11 cellular contexts compared by ENCODE assay signal in genomic region chr18:12886498-12887126, GRCh38. TPM values are rescaled to one million over a fixed set of nuclear protein-coding genes. Genes with fewer than 3 reads are reported as not detected.
A peak's percentile ranks its signal among the peaks of the same experiment; 100 is the strongest.
DNase-seq lines count a peak whose midpoint lies in the region; ATAC-seq and TF ChIP-seq lines count a peak whose summit lies in the region.
"Had no signal": no experiment of that assay in that cellular context is flagged by ENCODE, and none has a peak within 500 bp of the region (broad histone marks: within the 10 kb centered on the region; RNA-seq: fewer than 3 reads in every experiment).

No MANE protein-coding gene starts in this region.

- H3K9me2 ChIP-seq in GM23248 (ENCODE audit: insufficient read depth) = no peaks in the 10 kb centered on the region

- CTCF ChIA-PET in CD8-positive, alpha-beta memory T cell (lab: Charles Lee) = interaction anchor here (0.8 to 1.4 kb wide), 4 partner anchors 21 to 47 kb away, joined by 3 to 9 read pairs (median 4); no protein-coding TSS in a partner anchor

- no peak for DNase-seq in CD8-positive, alpha-beta memory T cell
- DNase-seq in GM23248 = peak; percentile 37
- peak; percentile 42 for DNase-seq in SK-N-DZ (ENCODE audit: low spot score)
- DNase-seq in kidney tubule cell (ENCODE audit: low spot score) = peak; percentile 41
- no peak for DNase-seq in activated CD8-positive, alpha-beta memory T cell treated with anti-CD3 and anti-CD28 coated beads, Interleukin-2, amount 50 U/mL, for 48 hours
- no peak for DNase-seq in tibial artery
- DNase-seq in medulla oblongata (ENCODE audit: extremely low spot score) = no peak
- DNase-seq: upper lobe of left lung had no signal

- H3K4me2 ChIP-seq in GM23248 (ENCODE audit: unreplicated experiment) = no peak overlapping the region

- peaks cover 12% of the 10 kb centered on the region; the same call in 1 of the 2 replicates for H3F3A ChIP-seq in GM23248 (ENCODE audit: insufficient read depth)

- POLR2A ChIA-PET in CD8-positive, alpha-beta memory T cell (lab: Charles Lee) = no interaction called here

- H3K4me1 Mint-ChIP-seq in CD8-positive, alpha-beta memory T cell = peaks cover 27 to 45% (median 39%) of the 10 kb centered on the region in 3 donors
- H3K4me1 Mint-ChIP-seq in stimulated activated memory B cell treated with anti-CD40 and anti-IgM and Interleukin-4, amounts not matched to agents 10 μg/mL and 1 μg/mL and 100 μg/mL, for 72 hours = peaks cover 32% of the 10 kb centered on the region

- no peak overlapping the region for H2AFZ ChIP-seq in GM23248
- H2AFZ ChIP-seq: parathyroid adenoma had no signal

- H3K9me3 ChIP-seq in CD8-positive, alpha-beta memory T cell (ENCODE audit: low read length) = no peaks in the 10 kb centered on the region
- H3K9me3 ChIP-seq in GM23248 (ENCODE audit: low read depth) (no peaks in the 10 kb centered on the region), tibial artery (no peaks in the 10 kb centered on the region)
- H3K9me3 ChIP-seq: SJCRH30, upper lobe of left lung had no signal

- no peak overlapping the region for H3K9ac ChIP-seq in GM23248
- H3K9ac ChIP-seq: parathyroid adenoma had no signal

- no peaks in the 10 kb centered on the region for H3K36me3 ChIP-seq in CD8-positive, alpha-beta memory T cell (ENCODE audit: insufficient read depth, low read length)
- no peaks in the 10 kb centered on the region for H3K36me3 ChIP-seq in GM23248 (ENCODE audit: low read depth)
- H3K36me3 ChIP-seq in tibial artery = no peaks in the 10 kb centered on the region
- H3K36me3 ChIP-seq: SJCRH30, upper lobe of left lung had no signal

- in situ Hi-C loops in GM23248 (cut with MboI) = no loop called here

- H3K36me3 Mint-ChIP-seq in CD8-positive, alpha-beta memory T cell = peaks cover 0 to 8% (median 0%) of the 10 kb centered on the region in 3 donors
- H3K36me3 Mint-ChIP-seq in stimulated activated memory B cell treated with anti-CD40 and anti-IgM and Interleukin-4, amounts not matched to agents 10 μg/mL and 1 μg/mL and 100 μg/mL, for 72 hours = peaks cover 5% of the 10 kb centered on the region

- WGBS in GM23248 (ENCODE audit: low coverage in 1 of 2, low lambda C conversion rate in 2 of 2, missing lambda C conversion rate in 2 of 2), 2 experiments = 64 to 67% methylated on average over 2 of the region's 2 CpGs

- no peak overlapping the region for H3K27ac ChIP-seq in CD8-positive, alpha-beta memory T cell (ENCODE audit: low read depth, low read length)
- H3K27ac ChIP-seq in GM23248 = no peak overlapping the region
- H3K27ac ChIP-seq in tibial artery = no peak overlapping the region
- H3K27ac ChIP-seq: parathyroid adenoma, SJCRH30, upper lobe of left lung had no signal

- no peaks in the 10 kb centered on the region for H3K27me3 ChIP-seq in CD8-positive, alpha-beta memory T cell (ENCODE audit: insufficient read depth, low read length, poor library complexity, severe bottlenecking)
- no peaks in the 10 kb centered on the region for H3K27me3 ChIP-seq in GM23248 (replicated peaks; ENCODE audit: insufficient read depth)
- peaks cover 0 to under 1% of the 10 kb centered on the region in 2 donors for H3K27me3 ChIP-seq in tibial artery
- H3K27me3 ChIP-seq: SJCRH30, upper lobe of left lung had no signal

- peak overlapping the region; percentile 9 to 89 (median 70) for H3K27ac Mint-ChIP-seq in CD8-positive, alpha-beta memory T cell
- H3K27ac Mint-ChIP-seq in stimulated activated memory B cell treated with anti-CD40 and anti-IgM and Interleukin-4, amounts not matched to agents 10 μg/mL and 1 μg/mL and 100 μg/mL, for 72 hours = no peak overlapping the region

- peak overlapping the region in 2 of 7 donors; percentile 30 to 55 for H3K4me3 Mint-ChIP-seq in CD8-positive, alpha-beta memory T cell
- no peak overlapping the region for H3K4me3 Mint-ChIP-seq in stimulated activated memory B cell treated with anti-CD40 and anti-IgM and Interleukin-4, amounts not matched to agents 10 μg/mL and 1 μg/mL and 100 μg/mL, for 72 hours

- no peak for ATAC-seq in stimulated activated memory B cell treated with anti-CD40 and anti-IgM and Interleukin-4, amounts not matched to agents 10 μg/mL and 1 μg/mL and 100 μg/mL, for 72 hours

- H3K4me3 ChIP-seq in CD8-positive, alpha-beta memory T cell (ENCODE audit: low read length) = no peak overlapping the region
- H3K4me3 ChIP-seq in GM23248 (no peak overlapping the region), tibial artery (no peak overlapping the region)
- H3K4me3 ChIP-seq: SJCRH30, upper lobe of left lung had no signal

- peaks cover 0 to 9% of the 10 kb centered on the region in 2 donors for H3K27me3 Mint-ChIP-seq in CD8-positive, alpha-beta memory T cell
- H3K27me3 Mint-ChIP-seq in stimulated activated memory B cell treated with anti-CD40 and anti-IgM and Interleukin-4, amounts not matched to agents 10 μg/mL and 1 μg/mL and 100 μg/mL, for 72 hours = no peaks in the 10 kb centered on the region

- peaks cover 23% of the 10 kb centered on the region for H3K4me1 ChIP-seq in CD8-positive, alpha-beta memory T cell (ENCODE audit: insufficient read depth, low read length)
- H3K4me1 ChIP-seq in GM23248 (ENCODE audit: insufficient read depth) = peaks cover 15% of the 10 kb centered on the region
- H3K4me1 ChIP-seq in tibial artery = peaks cover 0 to 11% (median 9%) of the 10 kb centered on the region in 4 donors

- peaks cover 0 to 2% (median 0%) of the 10 kb centered on the region in 5 donors for H3K9me3 Mint-ChIP-seq in CD8-positive, alpha-beta memory T cell
- peaks cover 4% of the 10 kb centered on the region for H3K9me3 Mint-ChIP-seq in stimulated activated memory B cell treated with anti-CD40 and anti-IgM and Interleukin-4, amounts not matched to agents 10 μg/mL and 1 μg/mL and 100 μg/mL, for 72 hours

- H3K79me2 ChIP-seq in GM23248 (ENCODE audit: insufficient read depth) = peaks cover 40% of the 10 kb centered on the region

- H4K20me1 ChIP-seq in GM23248 (ENCODE audit: insufficient read depth) = no peaks in the 10 kb centered on the region

- intact Hi-C loops in tibial artery (cut with DNase I; ENCODE audit: low total_unique reads) = loop anchor here (10.0 kb wide), 1 partner anchor 838 kb away; the partner anchor contains the start of genes FAM210A and RNMT

- no peak for TF ChIP-seq CTCF in tibial artery (IDR thresholded peaks at IDR 0.05)

RNA-seq across cellular contexts. Expression of gene PTPN2, which starts 2.6 kb away (rescaled TPM):
- 10 to 100 TPM; 52.6 to 60.3 TPM for total RNA-seq in CD8-positive, alpha-beta memory T cell
- 91.9 TPM for polyA plus RNA-seq in CD8-positive, alpha-beta memory T cell
- total RNA-seq in GM23248 (2014; rRNA removed; shearing (Covaris generic)) = 18.4 and 36.9 TPM in 2 replicates
- polyA plus RNA-seq in GM23248 (2016; fragmentation: Nextera tagmentation; extraction: Ambion mirVana) = 30.5 and 30.6 TPM in 2 replicates
- polyA plus RNA-seq in SK-N-DZ (2014; cell fraction: cytosol; rRNA removed) = 31.0 and 32.8 TPM in 2 replicates
- 49.3 and 59.3 TPM in 2 replicates for polyA plus RNA-seq in SK-N-DZ (2014; cell fraction: nucleus; rRNA removed)

Comparison
In these comparisons a context has a peak if more than half of its experiments do, and no peak if none do; other contexts are left out.
1. DNase-seq: peak in GM23248 (single experiment), SK-N-DZ (single experiment) and kidney tubule cell (single experiment); none in CD8-positive, alpha-beta memory T cell (0 of 5), activated CD8-positive, alpha-beta memory T cell treated with anti-CD3 and anti-CD28 coated beads, Interleukin-2, amount 50 U/mL, for 48 hours (single experiment), tibial artery (0 of 2) and medulla oblongata (single experiment).